ENCODE assay signal across 8 cellular contexts in the genomic region with DNA sequence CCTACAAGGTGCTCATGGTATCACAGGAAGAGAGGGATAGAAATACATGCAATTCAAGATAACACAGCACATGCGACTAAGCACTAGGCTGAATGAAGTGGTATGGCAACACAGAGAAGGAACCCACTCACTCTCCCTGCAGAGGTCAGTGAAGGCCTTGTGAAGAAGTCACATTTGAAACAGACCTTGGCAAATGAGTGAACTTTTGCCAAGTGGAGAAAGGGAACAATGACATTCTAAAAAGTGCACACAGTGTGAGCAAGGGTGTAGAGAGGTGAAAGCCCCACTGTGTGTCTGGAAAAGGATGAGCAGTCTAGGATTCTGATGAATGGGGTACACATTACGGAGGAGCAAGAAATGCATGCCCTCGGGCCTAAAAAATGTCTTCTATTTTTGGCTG. TPM values are rescaled to one million over a fixed set of nuclear protein-coding genes. Genes with fewer than 3 reads are reported as not detected.
DNase-seq lines count a peak whose midpoint lies in the region; ATAC-seq, FAIRE-seq and TF ChIP-seq lines count a peak whose summit lies in the region.

No MANE protein-coding gene starts in this region.

- TF ChIP-seq CTCF in GM12872 (IDR thresholded peaks at IDR 0.05; ENCODE audit: insufficient read depth, low read depth, low read length) (peak; percentile 22; the same call in 2 of the 3 replicates), kidney (IDR thresholded peaks at IDR 0.05; ENCODE audit: borderline replicate concordance, extremely low read depth, insufficient read depth) (no peak)

- H3K27ac Mint-ChIP-seq in activated T-helper 17 cell treated with anti-CD3 and anti-CD28 coated beads, Interleukin-2, amount 50 U/mL, for 72 hours = peak overlapping the region; percentile 94

- intact Hi-C loops in kidney (cut with DNase I) = no loop called here

- DNase-seq in kidney (no peak), kidney tubule cell (ENCODE audit: low spot score) (no peak), cortex of kidney (lab: John Stamatoyannopoulos, UW) (no peak)
- no peak for DNase-seq in stimulated activated CD4-positive, alpha-beta T cell treated with anti-CD3 and anti-CD28 coated beads, Interleukin-4, amount 100 ng/mL, for 4 hours

- ATAC-seq in HG03139 (IDR thresholded peaks at IDR 0.05; ENCODE audit: unreplicated experiment) = peak; percentile 45
- ATAC-seq in activated T-helper 17 cell treated with anti-CD3 and anti-CD28 coated beads, Interleukin-2, amount 50 U/mL, for 72 hours (replicated peaks) = peak; percentile 54

- H3K4me1 Mint-ChIP-seq in activated T-helper 17 cell treated with anti-CD3 and anti-CD28 coated beads, Interleukin-2, amount 50 U/mL, for 72 hours = peaks cover 39% of the 10 kb centered on the region

- H3K27me3 Mint-ChIP-seq in activated T-helper 17 cell treated with anti-CD3 and anti-CD28 coated beads, Interleukin-2, amount 50 U/mL, for 72 hours = no peaks in the 10 kb centered on the region

- H3K27me3 ChIP-seq in thymus (ENCODE audit: control insufficient read depth, insufficient read depth) = no peaks in the 10 kb centered on the region

- peaks cover 19% of the 10 kb centered on the region for H3K36me3 Mint-ChIP-seq in activated T-helper 17 cell treated with anti-CD3 and anti-CD28 coated beads, Interleukin-2, amount 50 U/mL, for 72 hours (ENCODE audit: low read depth)

- H3K4me3 Mint-ChIP-seq in activated T-helper 17 cell treated with anti-CD3 and anti-CD28 coated beads, Interleukin-2, amount 50 U/mL, for 72 hours = peak overlapping the region; percentile 71

- H3K4me3 ChIP-seq in kidney (ENCODE audit: low read length in 2 of 2) (peak overlapping the region; percentile 15 to 23), thymus (ENCODE audit: low read length) (no peak overlapping the region)

- no peak overlapping the region for H3K9ac ChIP-seq in kidney (ENCODE audit: low read length in 2 of 2)

- H3K9me3 ChIP-seq in kidney (ENCODE audit: control insufficient read depth in 1 of 2, low read length in 2 of 2) (no peaks in the 10 kb centered on the region), thymus (ENCODE audit: control insufficient read depth) (no peaks in the 10 kb centered on the region)

- 28% methylated on average over 3 of the region's 3 CpGs for WGBS in thymus

- H3K4me1 ChIP-seq in kidney (ENCODE audit: control insufficient read depth in 1 of 2, insufficient read depth in 1 of 2, low read depth in 1 of 2, low read length in 2 of 2) = peaks cover 32 to 35% of the 10 kb centered on the region in 2 donors
- peaks cover 30% of the 10 kb centered on the region for H3K4me1 ChIP-seq in thymus (ENCODE audit: control insufficient read depth, insufficient read depth, low read length)

- FAIRE-seq in kidney (lab: Jason Lieb, UNC) = no peak

- H3K9me3 Mint-ChIP-seq in activated T-helper 17 cell treated with anti-CD3 and anti-CD28 coated beads, Interleukin-2, amount 50 U/mL, for 72 hours = no peaks in the 10 kb centered on the region

- H3K36me3 ChIP-seq in kidney (ENCODE audit: control insufficient read depth in 1 of 2, insufficient read depth in 2 of 2, low read length in 2 of 2) (peaks cover 0 to 2% of the 10 kb centered on the region in 2 donors), thymus (ENCODE audit: control insufficient read depth, insufficient read depth) (peaks cover 8% of the 10 kb centered on the region)

- peak overlapping the region; percentile 89 to 92 for H3K27ac ChIP-seq in kidney (ENCODE audit: low read depth in 2 of 2, low read length in 2 of 2)
- peak overlapping the region; percentile 50 for H3K27ac ChIP-seq in thymus (ENCODE audit: low read depth)

RNA-seq across cellular contexts. Expression of gene KLF7, which starts 23.3 kb away (rescaled TPM):
- total RNA-seq in activated T-helper 17 cell treated with anti-CD3 and anti-CD28 coated beads, Interleukin-2, amount 50 U/mL, for 72 hours = 10 to 100 TPM; 32.8 to 40.6 TPM
- 61.5 TPM for total RNA-seq in kidney
- polyA plus RNA-seq in kidney (ENCODE audit: insufficient read depth, low read depth, low replicate concordance) (2.9 TPM), thymus (11.0 TPM)
